Comparison of ENCODE assay signal across 8 cellular contexts in the genomic region with DNA sequence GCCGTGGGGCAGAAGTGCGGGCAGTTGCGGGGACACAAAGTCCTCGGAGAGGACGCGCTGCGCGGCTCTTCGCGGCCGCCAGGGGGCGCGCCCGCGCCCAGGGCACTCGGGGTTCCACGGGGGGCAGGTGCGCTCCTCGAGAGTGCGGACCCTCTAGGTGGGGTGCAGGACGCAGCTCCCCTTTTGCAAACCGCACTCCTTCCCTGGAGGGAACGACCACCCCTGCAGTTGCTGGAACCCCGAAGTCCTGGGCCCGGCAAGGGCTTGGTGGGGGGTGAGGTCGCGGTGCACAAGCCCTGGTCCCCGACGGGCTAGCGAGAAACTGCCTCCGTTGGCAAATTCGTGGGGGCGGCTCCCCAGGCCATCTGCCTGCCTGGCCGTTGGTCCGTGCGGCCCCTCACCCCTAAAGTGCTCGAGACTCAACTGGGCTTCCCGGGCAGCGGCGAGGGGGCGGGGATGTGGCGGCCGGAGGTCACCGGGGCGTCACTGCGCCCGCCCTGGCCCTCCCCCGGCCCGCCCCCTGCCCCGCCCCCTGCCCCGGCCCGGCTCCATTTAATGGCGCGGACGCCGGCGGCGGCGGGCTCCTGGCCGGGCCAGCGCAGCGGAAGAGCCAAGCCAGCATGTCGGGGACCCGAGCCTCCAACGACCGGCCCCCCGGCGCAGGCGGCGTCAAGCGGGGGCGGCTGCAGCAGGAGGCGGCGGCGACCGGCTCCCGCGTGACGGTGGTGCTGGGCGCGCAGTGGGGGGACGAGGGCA. TPM values are rescaled to one million over a fixed set of nuclear protein-coding genes. Genes with fewer than 3 reads are reported as not detected.
DNase-seq lines count a peak whose midpoint lies in the region; ATAC-seq and TF ChIP-seq lines count a peak whose summit lies in the region.

A gene (plus strand): TSS at position 579 of the 756 bp plus-strand sequence. CDS start 42 bp downstream, at position 621.

- no peaks in the 10 kb centered on the region for H3K79me2 ChIP-seq in DND-41 (ENCODE audit: insufficient read depth, low read length)

- H3K4me1 Mint-ChIP-seq in stimulated activated naive B cell treated with anti-CD40 and anti-IgM and Interleukin-4, amounts not matched to agents 10 μg/mL and 1 μg/mL and 100 μg/mL, for 72 hours: peaks cover 3 to 5% of the 10 kb centered on the region in 2 donors

- no peaks in the 10 kb centered on the region for H3K9me3 ChIP-seq in DND-41 (ENCODE audit: insufficient read depth, low read length, severe bottlenecking)
- H3K9me3 ChIP-seq in esophagus (ENCODE audit: control insufficient read depth in 2 of 2, insufficient read depth in 1 of 2, low read depth in 1 of 2, low read length in 1 of 2): no peaks in the 10 kb centered on the region

- H3K4me3 Mint-ChIP-seq in stimulated activated naive B cell treated with anti-CD40 and anti-IgM and Interleukin-4, amounts not matched to agents 10 μg/mL and 1 μg/mL and 100 μg/mL, for 72 hours: peak within 1 kb of the TSS; percentile 72 to 74

- H3K36me3 ChIP-seq in DND-41 (ENCODE audit: insufficient read depth, low read length) (peaks cover 9% of the 10 kb centered on the region), esophagus (ENCODE audit: control insufficient read depth in 2 of 2, insufficient read depth in 2 of 2, low read length in 1 of 2) (peaks cover 0 to 8% of the 10 kb centered on the region in 2 donors)

- peak; percentile 87 for TF ChIP-seq CTCF in DND-41 (IDR thresholded peaks at IDR 0.05; ENCODE audit: borderline replicate concordance, extremely low read depth, low read length, poor library complexity, severe bottlenecking)

- DNase-seq in DND-41 (peak; percentile 58), NCI-H2171 treated with DMSO at 0.1 percent for 48 hours (lab: John Stamatoyannopoulos, UW) (peak; percentile 33), myocyte (ENCODE audit: low read depth) (peak; percentile 63), SK-N-DZ (ENCODE audit: low spot score) (no peak)
- peak; percentile 87 for DNase-seq in activated CD8-positive, alpha-beta memory T cell treated with anti-CD3 and anti-CD28 coated beads, Interleukin-2, amount 50 U/mL, for 48 hours
- peak; percentile 43 for DNase-seq in stimulated activated naive B cell treated with anti-CD40 and anti-IgM and Interleukin-4, amounts not matched to agents 10 μg/mL and 1 μg/mL and 100 μg/mL, for 72 hours

- H3K4me3 ChIP-seq in DND-41 (ENCODE audit: low read depth in 1 of 2, low read length in 2 of 2) (peak within 1 kb of the TSS; percentile 20 to 85; a peak in 3 of 4 replicates), esophagus (ENCODE audit: low read depth in 1 of 2, low read length in 2 of 2) (peak within 1 kb of the TSS; percentile 60 to 77)

- H3K4me2 ChIP-seq in DND-41 (ENCODE audit: insufficient read depth, low read length): peak within 1 kb of the TSS; percentile 83

- no peaks in the 10 kb centered on the region for H3K27me3 ChIP-seq in DND-41 (ENCODE audit: insufficient read depth, low read length, poor library complexity)
- no peaks in the 10 kb centered on the region for H3K27me3 ChIP-seq in esophagus (ENCODE audit: control insufficient read depth in 1 of 2, insufficient read depth in 2 of 2, low read length in 2 of 2)

- H3K27ac Mint-ChIP-seq in stimulated activated naive B cell treated with anti-CD40 and anti-IgM and Interleukin-4, amounts not matched to agents 10 μg/mL and 1 μg/mL and 100 μg/mL, for 72 hours: peak within 1 kb of the TSS; percentile 76

- H3K27ac ChIP-seq in DND-41 (ENCODE audit: low read length) (peak within 1 kb of the TSS; percentile 9; the same call in 1 of the 2 replicates), esophagus (ENCODE audit: low read depth in 2 of 2, low read length in 1 of 2) (peak within 1 kb of the TSS; percentile 17 to 68)

- peaks cover 5% of the 10 kb centered on the region for H4K20me1 ChIP-seq in DND-41 (ENCODE audit: insufficient read depth, low read length)

- no peaks in the 10 kb centered on the region for H3K9me3 Mint-ChIP-seq in stimulated activated naive B cell treated with anti-CD40 and anti-IgM and Interleukin-4, amounts not matched to agents 10 μg/mL and 1 μg/mL and 100 μg/mL, for 72 hours

- H3K27me3 Mint-ChIP-seq in stimulated activated naive B cell treated with anti-CD40 and anti-IgM and Interleukin-4, amounts not matched to agents 10 μg/mL and 1 μg/mL and 100 μg/mL, for 72 hours: peaks cover 11 to 22% of the 10 kb centered on the region in 2 donors

- peak within 1 kb of the TSS; percentile 53 for H3K9ac ChIP-seq in DND-41 (ENCODE audit: low read depth, low read length)

- 1% methylated on average over 63 to 82 of the region's 82 CpGs for WGBS in esophagus, 2 donors

- H3K4me1 ChIP-seq in DND-41 (ENCODE audit: insufficient read depth, low read length): peaks cover 19% of the 10 kb centered on the region
- H3K4me1 ChIP-seq in esophagus (ENCODE audit: control insufficient read depth in 2 of 2, insufficient read depth in 2 of 2, low read length in 1 of 2): peaks cover 0 to 17% of the 10 kb centered on the region in 2 donors

- H2AFZ ChIP-seq in DND-41 (ENCODE audit: low read depth, low read length): peak within 1 kb of the TSS; percentile 93

- ATAC-seq in DND-41 (ENCODE audit: insufficient read depth, low read depth) (peak; percentile 71), GM21825 (IDR thresholded peaks at IDR 0.05; ENCODE audit: unreplicated experiment) (peak; percentile 40)
- peak; percentile 82 to 84 for ATAC-seq in stimulated activated naive B cell treated with anti-CD40 and anti-IgM and Interleukin-4, amounts not matched to agents 10 μg/mL and 1 μg/mL and 100 μg/mL, for 72 hours (replicated peaks)

- H3K36me3 Mint-ChIP-seq in stimulated activated naive B cell treated with anti-CD40 and anti-IgM and Interleukin-4, amounts not matched to agents 10 μg/mL and 1 μg/mL and 100 μg/mL, for 72 hours: peaks cover 0 to 6% of the 10 kb centered on the region in 2 donors

RNA-seq across cellular contexts. Expression of the gene that starts here (rescaled TPM):
- polyA plus RNA-seq in esophagus: 10 to 100 TPM in 1 of 2 donors, 1 to 10 TPM in 1; 5.8 to 10.2 TPM
- total RNA-seq in myocyte: 11.2 and 20.2 TPM in 2 replicates
- 11.3 TPM for polyA plus RNA-seq in myocyte (2012)
- polyA plus RNA-seq in SK-N-DZ (2014; cell fraction: cytosol; rRNA removed): 0.26 and 0.58 TPM in 2 replicates
- polyA plus RNA-seq in SK-N-DZ (2014; cell fraction: nucleus; rRNA removed): 1.4 and 2.1 TPM in 2 replicates
